8 cellular contexts compared by ENCODE assay signal in the genomic region with DNA sequence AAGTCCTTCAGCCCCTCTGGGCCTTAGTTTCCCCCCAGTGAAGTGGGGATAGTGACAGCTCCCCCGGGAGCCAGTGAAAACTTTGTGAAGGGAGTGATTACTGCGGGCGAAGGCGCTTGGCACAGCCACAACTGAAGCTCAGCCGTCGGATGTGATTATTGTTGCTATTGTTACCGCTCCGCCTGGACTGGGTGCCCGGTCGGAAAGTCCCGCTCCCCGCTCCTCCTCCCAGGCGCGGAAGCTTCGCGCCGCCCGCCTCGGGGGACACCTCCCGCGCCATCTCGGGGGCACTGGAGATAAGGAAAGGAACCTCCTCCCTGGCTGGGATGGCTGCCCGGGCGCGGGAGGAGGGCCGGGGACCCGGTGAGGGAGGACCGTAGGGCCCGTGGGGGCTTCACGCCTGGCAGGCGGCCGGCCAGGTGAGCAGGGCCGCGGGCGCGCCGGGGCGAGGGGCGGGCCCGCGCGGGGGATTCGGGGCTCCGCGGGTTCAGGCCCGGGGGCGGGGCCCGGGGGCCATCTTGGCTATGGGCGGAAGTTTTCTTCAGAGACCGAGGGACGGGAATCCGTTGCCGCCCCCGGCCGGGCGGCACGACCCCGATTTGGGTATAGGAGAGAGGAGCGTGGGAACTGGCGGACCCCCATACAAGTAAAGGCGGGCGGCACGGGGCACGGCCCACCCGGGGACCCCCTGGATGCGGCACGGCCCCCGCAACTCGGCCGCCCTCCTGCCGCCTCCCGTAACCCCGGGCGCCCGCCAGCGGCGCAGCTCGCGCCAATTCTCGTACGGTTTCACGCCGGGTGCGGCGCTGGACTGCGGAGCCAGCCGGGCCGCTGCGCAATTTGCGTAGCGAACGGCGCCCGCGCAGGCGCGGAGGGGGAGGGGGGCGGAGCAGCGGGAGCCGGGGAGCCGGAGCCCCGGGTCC. TPM values are rescaled to one million over a fixed set of nuclear protein-coding genes. Genes with fewer than 3 reads are reported as not detected.
DNase-seq lines count a peak whose midpoint lies in the region; ATAC-seq and TF ChIP-seq lines count a peak whose summit lies in the region.

A gene with protein sequence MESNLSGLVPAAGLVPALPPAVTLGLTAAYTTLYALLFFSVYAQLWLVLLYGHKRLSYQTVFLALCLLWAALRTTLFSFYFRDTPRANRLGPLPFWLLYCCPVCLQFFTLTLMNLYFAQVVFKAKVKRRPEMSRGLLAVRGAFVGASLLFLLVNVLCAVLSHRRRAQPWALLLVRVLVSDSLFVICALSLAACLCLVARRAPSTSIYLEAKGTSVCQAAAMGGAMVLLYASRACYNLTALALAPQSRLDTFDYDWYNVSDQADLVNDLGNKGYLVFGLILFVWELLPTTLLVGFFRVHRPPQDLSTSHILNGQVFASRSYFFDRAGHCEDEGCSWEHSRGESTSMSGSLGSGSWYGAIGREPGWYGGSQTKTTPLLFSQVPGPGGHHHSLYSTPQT (plus strand): TSS at position 887 of the 923 bp plus-strand sequence. CDS start 677 bp downstream, outside the sequence.

- no peaks in the 10 kb centered on the region for H3K36me3 ChIP-seq in colonic mucosa

- intact Hi-C loops in colonic mucosa (cut with DNase I), result no loop called here
- intact Hi-C loops in left colon (cut with DNase I, micrococcal nuclease), result loop anchor here in 1 of 2 donors (10.0 kb wide), 1 partner anchor 80 kb away; a partner anchor contains a TSS

- peak within 1 kb of the TSS; percentile 96 for H3K27ac ChIP-seq in colonic mucosa

- peaks cover 11% of the 10 kb centered on the region for H3K4me1 ChIP-seq in colonic mucosa

- peaks cover 2% of the 10 kb centered on the region for H3K27me3 ChIP-seq in colonic mucosa

- POLR2A ChIA-PET in AG04449 (lab: Yijun Ruan, JAX), result interaction anchor here (0.9 to 1.7 kb wide), 4 partner anchors 13 to 33 kb away, joined by 3 to 9 read pairs (median 6); a partner anchor contains a TSS

- TF ChIP-seq CTCF in AG04449 (IDR thresholded peaks at IDR 0.05; ENCODE audit: insufficient read depth, low read length, missing control alignments) (no peak), colonic mucosa (IDR thresholded peaks at IDR 0.05) (no peak)

- ATAC-seq in GM18907 (IDR thresholded peaks at IDR 0.05; ENCODE audit: unreplicated experiment) (peak; percentile 60), HG03135 (IDR thresholded peaks at IDR 0.05; ENCODE audit: unreplicated experiment) (peak; percentile 58), left colon (peak; percentile 68)

- CTCF ChIA-PET in AG04449 (lab: Yijun Ruan, JAX), result interaction anchor here (1.1 to 10.7 kb wide), 4 partner anchors 14 to 70 kb away, joined by 4 to 166 read pairs (median 26); a partner anchor contains a TSS

- DNase-seq in AG04449 (ENCODE audit: low read depth, low spot score), result no peak
- DNase-seq in NCI-H345 treated with DMSO at 0.1 percent for 48 hours (lab: John Stamatoyannopoulos, UW; ENCODE audit: unreplicated experiment), result peak; percentile 71
- DNase-seq in activated CD4-positive, alpha-beta T cell treated with anti-CD3 and anti-CD28 coated beads for 48 hours, result peak; percentile 92
- DNase-seq in colonic mucosa, result peak; percentile 91
- peak; percentile 86 to 90 for DNase-seq in left colon
- DNase-seq in stimulated activated CD4-positive, alpha-beta T cell treated with anti-CD3 and anti-CD28 coated beads, Interleukin-1b, Interleukin-23, amount 100 ng/mL, for 48 hours, result peak; percentile 84

- H3K9ac ChIP-seq in colonic mucosa (ENCODE audit: low read depth in 2 of 2, low read length in 2 of 2), result peak within 1 kb of the TSS; percentile 88 to 94

- H3K9me3 ChIP-seq in colonic mucosa, result no peaks in the 10 kb centered on the region

- H3K4me3 ChIP-seq in AG04449 (ENCODE audit: low read depth, low read length) (peak within 1 kb of the TSS; percentile 73), colonic mucosa (peak within 1 kb of the TSS; percentile 77)

RNA-seq across cellular contexts. Expression of the gene that starts here (rescaled TPM):
- total RNA-seq in colonic mucosa, result 10 to 100 TPM; 36.0 to 58.8 TPM
- 10 to 100 TPM; 31.2 to 37.3 TPM for total RNA-seq in left colon
